1 cellular context compared by ENCODE assay signal in the genomic region with DNA sequence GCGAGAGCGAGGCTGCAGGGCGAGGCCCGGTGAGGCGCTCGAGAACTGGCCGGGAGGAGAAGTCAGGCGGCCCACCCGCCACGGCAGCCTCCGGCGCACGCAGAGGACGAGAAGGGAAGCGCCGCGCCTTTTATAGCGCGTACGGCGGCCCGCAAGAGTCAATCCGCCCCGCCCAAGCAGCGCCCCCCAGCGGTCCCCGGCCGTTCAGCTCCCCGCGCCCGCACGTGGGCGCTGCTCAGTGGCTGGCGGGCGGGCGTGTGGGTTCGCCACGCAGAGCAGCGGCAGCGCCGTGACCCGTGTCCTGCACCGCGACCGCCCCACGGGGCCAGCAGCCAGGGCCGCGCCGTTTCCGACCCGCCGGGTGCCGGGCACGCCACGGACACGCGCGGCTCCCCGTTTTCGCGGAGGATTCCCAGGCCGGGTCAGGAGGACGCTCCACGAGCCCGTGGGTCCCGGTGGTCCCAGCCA.
TF ChIP-seq lines count a peak whose summit lies in the region.

No MANE protein-coding gene starts in this region.

TF ChIP-seq in endothelial cell of umbilical vein, 7 proteins besides CTCF, POLR2A, EP300 and RAD21:
- TF ChIP-seq JUN (IDR thresholded peaks at IDR 0.05; ENCODE audit: borderline replicate concordance, insufficient read depth, insufficient read length, low read depth) (no peak), GATA2 (IDR thresholded peaks at IDR 0.05; ENCODE audit: insufficient read depth, insufficient read length, low read depth, low read length) (no peak), POLR2AphosphoS5 (IDR thresholded peaks at IDR 0.05; ENCODE audit: insufficient read depth, low read depth, low read length) (peak; percentile 100), MYC (IDR thresholded peaks at IDR 0.05; ENCODE audit: low read depth, low read length) (peak; percentile 96)
- TF ChIP-seq, protein P1, sequence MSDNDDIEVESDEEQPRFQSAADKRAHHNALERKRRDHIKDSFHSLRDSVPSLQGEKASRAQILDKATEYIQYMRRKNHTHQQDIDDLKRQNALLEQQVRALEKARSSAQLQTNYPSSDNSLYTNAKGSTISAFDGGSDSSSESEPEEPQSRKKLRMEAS (IDR thresholded peaks at IDR 0.05; ENCODE audit: insufficient read depth, insufficient read length), result peak; percentile 89
